20 cellular contexts compared by ENCODE assay signal in genomic region chr1:224070521-224070920, GRCh38. TPM values are rescaled to one million over a fixed set of nuclear protein-coding genes. Genes with fewer than 3 reads are reported as not detected.
A peak's percentile ranks its signal among the peaks of the same experiment; 100 is the strongest.
DNase-seq lines count a peak whose midpoint lies in the region; ATAC-seq and TF ChIP-seq lines count a peak whose summit lies in the region.
"Had no signal": no experiment of that assay in that cellular context is flagged by ENCODE, and none has a peak within 500 bp of the region (broad histone marks: within the 10 kb centered on the region; RNA-seq: fewer than 3 reads in every experiment).

No MANE protein-coding gene starts in this region.

- H3K4me2 ChIP-seq in IMR-90 (ENCODE audit: low read depth, low read length) = no peak overlapping the region
- H3K4me2 ChIP-seq: BLaER1 had no signal

- H3K27ac ChIP-seq in IMR-90 (ENCODE audit: insufficient read depth, low read length) = no peak overlapping the region
- H3K27ac ChIP-seq: 22Rv1, BLaER1, C4-2B had no signal

- H3K4me1 Mint-ChIP-seq in neural crest cell = no peaks in the 10 kb centered on the region
- peaks cover 1% of the 10 kb centered on the region for H3K4me1 Mint-ChIP-seq in activated CD4-positive, alpha-beta T cell treated with anti-CD3 and anti-CD28 coated beads, Interleukin-2, amount 10 ng/mL, durations not matched to agents 24 days and 14 days
- H3K4me1 Mint-ChIP-seq: B cell; CD4-positive, CD25-positive, alpha-beta regulatory T cell had no signal

- no peaks in the 10 kb centered on the region for H4K20me1 ChIP-seq in IMR-90 (ENCODE audit: insufficient read depth, low read length)
- H4K20me1 ChIP-seq: BLaER1 had no signal

- DNase-seq in NCI-H146 (lab: John Stamatoyannopoulos, UW) (peak; percentile 14), NCI-H146 treated with DMSO at 0.1 percent for 48 hours (lab: John Stamatoyannopoulos, UW; ENCODE audit: unreplicated experiment) (no peak), IMR-90 (no peak), cerebellar cortex (ENCODE audit: low spot score) (peak; percentile 83), neural crest cell (ENCODE audit: low read depth, low spot score) (no peak), anterior cingulate cortex (lab: John Stamatoyannopoulos, UW) (no peak), HCEC 1CT (no peak)
- DNase-seq in activated CD4-positive, alpha-beta T cell treated with anti-CD3 and anti-CD28 coated beads, Interleukin-2, amount 10 ng/mL, durations not matched to agents 24 days and 14 days = no peak
- DNase-seq: Caco-2; CD4-positive, CD25-positive, alpha-beta regulatory T cell; CD8-positive, alpha-beta T cell; DMS153; DND-41; GF-D8; GOT3 had no signal

- no peak overlapping the region for H3K14ac ChIP-seq in IMR-90 (replicated peaks; ENCODE audit: low read depth, low read length)

- no peak for TF ChIP-seq RAD21 in IMR-90 (IDR thresholded peaks at IDR 0.05; ENCODE audit: low read length)

- no peak overlapping the region for H3K4me3 Mint-ChIP-seq in neural crest cell
- H3K4me3 Mint-ChIP-seq in activated CD4-positive, alpha-beta T cell treated with anti-CD3 and anti-CD28 coated beads, Interleukin-2, amount 10 ng/mL, durations not matched to agents 24 days and 14 days = no peak overlapping the region
- H3K4me3 Mint-ChIP-seq: B cell; CD4-positive, CD25-positive, alpha-beta regulatory T cell; CD8-positive, alpha-beta T cell had no signal

- H3K9me3 ChIP-seq in IMR-90 (ENCODE audit: control insufficient read depth, insufficient read depth, low read length) = no peaks in the 10 kb centered on the region
- H3K9me3 ChIP-seq: BLaER1, Caco-2, HAP-1 had no signal

- BruUV-seq in IMR-90 (replicated peaks; lab: Mats Ljungman, UMichigan) = no TSS peak

- H4K91ac ChIP-seq in IMR-90 (ENCODE audit: insufficient read depth, low read depth, low read length) = no peak overlapping the region

- H2BK15ac ChIP-seq in IMR-90 (ENCODE audit: low read depth, low read length) = no peak overlapping the region

- TF ChIP-seq CTCF in IMR-90 (conservative IDR thresholded peaks at IDR 0.05; ENCODE audit: low read depth, low read length) = no peak
- no peak for TF ChIP-seq CTCF in neural crest cell (conservative IDR thresholded peaks at IDR 0.05)

- no peak overlapping the region for H3K4ac ChIP-seq in IMR-90 (ENCODE audit: low read depth, low read length)

- no peak overlapping the region for H3K4me3 ChIP-seq in IMR-90 (ENCODE audit: insufficient read depth, low read depth, low read length)
- H3K4me3 ChIP-seq: BLaER1, HAP-1 had no signal

- peaks cover 3% of the 10 kb centered on the region for H3K4me1 ChIP-seq in IMR-90 (ENCODE audit: control insufficient read depth, insufficient read depth, low read length)
- H3K4me1 ChIP-seq: BLaER1 had no signal

- no peak overlapping the region for H2BK5ac ChIP-seq in IMR-90 (ENCODE audit: low read depth, low read length, poor library complexity, severe bottlenecking)

- dilution Hi-C loops in IMR-90 (cut with HindIII; ENCODE audit: low sequenced_read_pairs, unreplicated experiment) = no loop called here

- H3K27me3 ChIP-seq in IMR-90 (ENCODE audit: control insufficient read depth, insufficient read depth, low read length) = no peaks in the 10 kb centered on the region
- H3K27me3 ChIP-seq: BLaER1 had no signal

- H3K56ac ChIP-seq in IMR-90 (ENCODE audit: extremely low read depth, insufficient read depth, low read length) = no peak overlapping the region

- no peak for TF ChIP-seq POLR2A in IMR-90 (IDR thresholded peaks at IDR 0.05; ENCODE audit: low read depth, low read length)

- H2AK9ac ChIP-seq in IMR-90 (replicated peaks; ENCODE audit: low read depth, low read length, poor library complexity) = no peak overlapping the region

- POLR2A ChIA-PET in IMR-90 (lab: Charles Lee; ENCODE audit: unreplicated experiment) = interaction anchor here (0.6 kb wide), 2 partner anchors 80 to 290 kb away, joined by 5 to 6 read pairs; no protein-coding TSS in a partner anchor

- H3K36me3 Mint-ChIP-seq in neural crest cell (ENCODE audit: low read depth) = no peaks in the 10 kb centered on the region
- H3K36me3 Mint-ChIP-seq in activated CD4-positive, alpha-beta T cell treated with anti-CD3 and anti-CD28 coated beads, Interleukin-2, amount 10 ng/mL, durations not matched to agents 24 days and 14 days (ENCODE audit: low read depth) = no peaks in the 10 kb centered on the region
- H3K36me3 Mint-ChIP-seq: CD4-positive, CD25-positive, alpha-beta regulatory T cell; CD8-positive, alpha-beta T cell had no signal

- no peaks in the 10 kb centered on the region for H3K79me1 ChIP-seq in IMR-90 (ENCODE audit: low read depth in 1 of 2, low read length in 2 of 2)

- no peak overlapping the region for H4K5ac ChIP-seq in IMR-90 (ENCODE audit: low read depth, low read length)

- 0 out of 2 replicates have a peak overlapping the region, but pooled peaks have one; percentile 15 for H3K23ac ChIP-seq in IMR-90 (ENCODE audit: low read depth, low read length)

- ATAC-seq in IMR-90 (ENCODE audit: low read depth) = no peak
- ATAC-seq: CD8-positive, alpha-beta T cell had no signal

- H3K27me3 Mint-ChIP-seq in neural crest cell (ENCODE audit: low read depth) = no peaks in the 10 kb centered on the region
- H3K27me3 Mint-ChIP-seq in activated CD4-positive, alpha-beta T cell treated with anti-CD3 and anti-CD28 coated beads, Interleukin-2, amount 10 ng/mL, durations not matched to agents 24 days and 14 days = peaks cover 25% of the 10 kb centered on the region

- intact Hi-C loops in IMR-90 (cut with micrococcal nuclease) = no loop called here
- intact Hi-C loops in activated CD4-positive, alpha-beta T cell treated with anti-CD3 and anti-CD28 coated beads, Interleukin-2, amount 10 ng/mL, durations not matched to agents 24 days and 14 days (cut with micrococcal nuclease) = no loop called here

- no CpG with 5 or more reads among the region's 2 CpGs for WGBS in IMR-90 (ENCODE audit: extremely low coverage in 2 of 2, insufficient read length in 1 of 2), 2 experiments

- H3K9me1 ChIP-seq in IMR-90 (ENCODE audit: insufficient read depth, low read length) = no peaks in the 10 kb centered on the region

- H3K9ac ChIP-seq in IMR-90 (ENCODE audit: low read depth, low read length) = no peak overlapping the region
- H3K9ac ChIP-seq: BLaER1 had no signal

- H3K36me3 ChIP-seq in IMR-90 (ENCODE audit: control insufficient read depth, insufficient read depth, low read length) = no peaks in the 10 kb centered on the region
- H3K36me3 ChIP-seq: BLaER1, HAP-1 had no signal

- in situ Hi-C loops in IMR-90 (cut with MboI; ENCODE audit: low sequenced_read_pairs) = no loop called here

- CTCF ChIA-PET in IMR-90 (lab: Yijun Ruan, JAX) = no interaction called here

- H4K8ac ChIP-seq in IMR-90 (ENCODE audit: low read depth in 2 of 2, low read length in 2 of 2) = no peak overlapping the region

- no peak overlapping the region for H2BK20ac ChIP-seq in IMR-90 (ENCODE audit: low read depth, low read length)

- peak overlapping the region; percentile 65 for H3K27ac Mint-ChIP-seq in neural crest cell (ENCODE audit: unreplicated experiment)
- no peak overlapping the region for H3K27ac Mint-ChIP-seq in activated CD4-positive, alpha-beta T cell treated with anti-CD3 and anti-CD28 coated beads, Interleukin-2, amount 10 ng/mL, durations not matched to agents 24 days and 14 days
- H3K27ac Mint-ChIP-seq: B cell; CD4-positive, CD25-positive, alpha-beta regulatory T cell; CD8-positive, alpha-beta T cell had no signal

- H2BK120ac ChIP-seq in IMR-90 (ENCODE audit: low read depth, low read length) = no peak overlapping the region

- no peak overlapping the region for H2AK5ac ChIP-seq in IMR-90 (ENCODE audit: low read depth, low read length)

- no peak overlapping the region for H3K18ac ChIP-seq in IMR-90 (ENCODE audit: low read depth, low read length)

- no peak overlapping the region for H2AFZ ChIP-seq in IMR-90 (replicated peaks; ENCODE audit: low read length, poor library complexity)

- no peaks in the 10 kb centered on the region for H3K9me3 Mint-ChIP-seq in neural crest cell
- H3K9me3 Mint-ChIP-seq in activated CD4-positive, alpha-beta T cell treated with anti-CD3 and anti-CD28 coated beads, Interleukin-2, amount 10 ng/mL, durations not matched to agents 24 days and 14 days = no peaks in the 10 kb centered on the region
- H3K9me3 Mint-ChIP-seq: CD8-positive, alpha-beta T cell had no signal

TF ChIP-seq in IMR-90, 13 proteins besides CTCF, POLR2A, EP300 and RAD21 (continues in another document):
- no peak for TF ChIP-seq NFE2L2 (IDR thresholded peaks at IDR 0.05; ENCODE audit: low read depth, low read length)
- TF ChIP-seq MAFK (IDR thresholded peaks at IDR 0.05; ENCODE audit: low read depth, low read length) = no peak
- TF ChIP-seq MXI1 (IDR thresholded peaks at IDR 0.05; ENCODE audit: borderline replicate concordance, low read depth, low read length) = no peak
- no peak for TF ChIP-seq USF2 (IDR thresholded peaks at IDR 0.05; ENCODE audit: low read depth, low read length)
- TF ChIP-seq RFX5 (IDR thresholded peaks at IDR 0.05; ENCODE audit: low read depth, low read length) = no peak
- TF ChIP-seq BHLHE40 (IDR thresholded peaks at IDR 0.05; ENCODE audit: low read depth, low read length) = no peak
- no peak for TF ChIP-seq CEBPB (IDR thresholded peaks at IDR 0.05; ENCODE audit: low read depth, low read length)
- TF ChIP-seq CHD1 (IDR thresholded peaks at IDR 0.05; ENCODE audit: low read depth, low read length) = no peak
- no peak for TF ChIP-seq MAZ (IDR thresholded peaks at IDR 0.05; ENCODE audit: borderline replicate concordance, low read depth, low read length)
- no peak for TF ChIP-seq RCOR1 (IDR thresholded peaks at IDR 0.05; ENCODE audit: insufficient replicate concordance, low read length)
- TF ChIP-seq SMC3 (IDR thresholded peaks at IDR 0.05; ENCODE audit: low read depth, low read length) = no peak
- TF ChIP-seq FOS (IDR thresholded peaks at IDR 0.05; ENCODE audit: low read depth, low read length) = no peak

RNA-seq across cellular contexts. Expression of gene FBXO28, which starts 43.4 kb away (rescaled TPM):
- total RNA-seq in IMR-90 (2012; rRNA removed) (22.6 and 30.0 TPM in 2 replicates), neural crest cell (29.2 and 32.6 TPM in 2 replicates)
- 10.6 and 11.6 TPM in 2 replicates for polyA plus RNA-seq in IMR-90 (2012; rRNA removed)
- 6.6 and 6.8 TPM in 2 replicates for polyA plus RNA-seq in IMR-90 (2012; cell fraction: cytosol; rRNA removed)
- 3.8 and 13.9 TPM in 2 replicates for polyA plus RNA-seq in IMR-90 (2012; cell fraction: nucleus; rRNA removed; ENCODE audit: low replicate concordance)
- total RNA-seq in activated CD4-positive, alpha-beta T cell treated with anti-CD3 and anti-CD28 coated beads, Interleukin-2, amount 10 ng/mL, durations not matched to agents 24 days and 14 days = 26.0 and 26.3 TPM in 2 replicates

Comparison
In these comparisons a context has a peak if more than half of its experiments do, and no peak if none do; other contexts are left out.
1. DNase-seq: peak in NCI-H146 (single experiment) and cerebellar cortex (single experiment); none in NCI-H146 treated with DMSO at 0.1 percent for 48 hours (single experiment), IMR-90 (single experiment), neural crest cell (single experiment), anterior cingulate cortex (0 of 58), HCEC 1CT (single experiment) and activated CD4-positive, alpha-beta T cell treated with anti-CD3 and anti-CD28 coated beads, Interleukin-2, amount 10 ng/mL, durations not matched to agents 24 days and 14 days (single experiment).